Comparison of ENCODE assay signal across 16 cellular contexts in the genomic region with DNA sequence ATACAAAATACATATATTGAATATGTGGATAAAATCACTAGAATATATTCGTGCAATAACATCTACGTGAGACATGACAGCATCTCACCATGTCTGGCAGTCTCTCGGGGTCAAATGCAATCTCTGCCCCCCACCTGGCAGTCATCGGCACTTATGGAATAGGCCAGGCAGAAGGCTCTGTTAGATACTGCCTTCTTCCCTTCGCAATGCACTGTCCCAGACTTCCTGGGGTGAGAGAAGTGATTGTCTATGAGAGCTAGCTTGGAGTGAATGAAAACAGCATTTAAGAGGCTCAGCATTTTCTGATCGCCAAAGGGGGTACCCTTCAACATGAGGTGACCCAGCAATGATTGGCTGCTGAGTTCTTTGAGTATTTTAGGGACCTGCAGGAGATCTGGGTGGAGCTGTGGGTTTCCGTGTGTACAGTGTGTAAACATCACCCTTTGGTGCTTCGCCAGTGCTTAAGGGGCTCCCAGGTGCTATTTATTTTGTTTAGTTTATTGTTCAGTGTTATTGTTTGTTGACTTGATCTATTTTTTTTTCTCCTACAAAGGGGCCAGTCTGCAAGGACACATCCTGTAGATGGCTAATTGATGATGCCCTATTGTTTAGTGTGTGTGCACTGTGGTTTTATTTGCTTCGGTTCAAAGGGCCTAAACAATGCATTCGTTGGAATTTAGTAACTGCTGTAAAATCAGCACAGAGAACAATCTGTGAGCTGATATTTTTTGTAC. TPM values are rescaled to one million over a fixed set of nuclear protein-coding genes. Genes with fewer than 3 reads are reported as not detected.
DNase-seq lines count a peak whose midpoint lies in the region; ATAC-seq and TF ChIP-seq lines count a peak whose summit lies in the region.
"Had no signal": no experiment of that assay in that cellular context is flagged by ENCODE, and none has a peak within 500 bp of the region (broad histone marks: within the 10 kb centered on the region; RNA-seq: fewer than 3 reads in every experiment).

No MANE protein-coding gene starts in this region.

- POLR2A ChIA-PET in Caco-2 (lab: Charles Lee): no interaction called here

- no peaks in the 10 kb centered on the region for H3K36me3 Mint-ChIP-seq in Caco-2 (ENCODE audit: insufficient read depth, unreplicated experiment)
- H3K36me3 Mint-ChIP-seq: naive thymus-derived CD8-positive, alpha-beta T cell had no signal

- H3K4me3 ChIP-seq in epithelial cell of esophagus (ENCODE audit: low read length): no peak overlapping the region
- no peak overlapping the region for H3K4me3 ChIP-seq in subcutaneous abdominal adipose tissue (ENCODE audit: low read depth in 1 of 5, low read length in 5 of 5)
- no peak overlapping the region for H3K4me3 ChIP-seq in Caco-2 (ENCODE audit: low read depth, low read length)
- H3K4me3 ChIP-seq: coronary artery, upper lobe of left lung had no signal

- H3K36me3 ChIP-seq in subcutaneous abdominal adipose tissue (ENCODE audit: control insufficient read depth in 5 of 5, insufficient read depth in 5 of 5, low read length in 5 of 5): no peaks in the 10 kb centered on the region
- H3K36me3 ChIP-seq in Caco-2 (ENCODE audit: control insufficient read depth, insufficient read depth, low read length): no peaks in the 10 kb centered on the region
- H3K36me3 ChIP-seq: upper lobe of left lung had no signal

- DNase-seq in NCI-H1417 (lab: John Stamatoyannopoulos, UW) (peak; percentile 11 to 97 (median 87)), NCI-H69 (lab: John Stamatoyannopoulos, UW) (peak; percentile 77), epithelial cell of esophagus (ENCODE audit: low read depth) (peak; percentile 42), Caco-2 (no peak), C1 segment of cervical spinal cord (lab: John Stamatoyannopoulos, UW) (no peak)
- no peak for DNase-seq in activated CD4-positive, alpha-beta T cell treated with anti-CD3 and anti-CD28 coated beads for 4 hours
- DNase-seq: activated CD8-positive, alpha-beta memory T cell treated with anti-CD3 and anti-CD28 coated beads, Interleukin-2, amount 50 U/mL, for 4 hours; activated naive CD8-positive, alpha-beta T cell treated with anti-CD3 and anti-CD28 coated beads, Interleukin-2, amount 50 U/mL, for 24 hours; Calu3; foreskin fibroblast; naive thymus-derived CD8-positive, alpha-beta T cell; NCI-H1694 treated with DMSO at 0.1 percent for 48 hours; upper lobe of left lung had no signal

- no TSS peak for BruUV-seq in Caco-2 (replicated peaks; lab: Mats Ljungman, UMichigan)

- no peak overlapping the region for H3K4me3 Mint-ChIP-seq in Caco-2 (ENCODE audit: unreplicated experiment)
- H3K4me3 Mint-ChIP-seq: activated naive CD8-positive, alpha-beta T cell treated with anti-CD3 and anti-CD28 coated beads, Interleukin-2, amount 50 U/mL, for 24 hours; naive thymus-derived CD8-positive, alpha-beta T cell had no signal

- CTCF ChIA-PET in Caco-2 (lab: Charles Lee): no interaction called here

- no peak for ATAC-seq in HG03520 (IDR thresholded peaks at IDR 0.05; ENCODE audit: unreplicated experiment)
- ATAC-seq: activated naive CD8-positive, alpha-beta T cell treated with anti-CD3 and anti-CD28 coated beads, Interleukin-2, amount 50 U/mL, for 24 hours; naive thymus-derived CD8-positive, alpha-beta T cell had no signal

- H3K4me1 Mint-ChIP-seq in Caco-2 (ENCODE audit: low read depth, unreplicated experiment): no peaks in the 10 kb centered on the region
- H3K4me1 Mint-ChIP-seq: activated naive CD8-positive, alpha-beta T cell treated with anti-CD3 and anti-CD28 coated beads, Interleukin-2, amount 50 U/mL, for 24 hours; naive thymus-derived CD8-positive, alpha-beta T cell had no signal

- intact Hi-C loops in Caco-2 (cut with micrococcal nuclease; ENCODE audit: unreplicated experiment): no loop called here

- H3K4me1 ChIP-seq in subcutaneous abdominal adipose tissue (ENCODE audit: control insufficient read depth in 5 of 5, insufficient read depth in 5 of 5, low read length in 5 of 5): peaks cover 0 to 64% (median 0%) of the 10 kb centered on the region in 5 donors
- no peaks in the 10 kb centered on the region for H3K4me1 ChIP-seq in Caco-2

- H3K27me3 ChIP-seq in subcutaneous abdominal adipose tissue (ENCODE audit: control insufficient read depth in 5 of 5, insufficient read depth in 4 of 5, low read length in 5 of 5): peaks cover 0 to 5% (median 2%) of the 10 kb centered on the region in 5 donors
- H3K27me3 ChIP-seq in Caco-2 (replicated peaks; ENCODE audit: control insufficient read depth, insufficient read depth, low read length): no peaks in the 10 kb centered on the region
- H3K27me3 ChIP-seq: upper lobe of left lung had no signal

- H3K9me3 ChIP-seq in subcutaneous abdominal adipose tissue (ENCODE audit: control insufficient read depth in 5 of 5, low read length in 5 of 5) (no peaks in the 10 kb centered on the region), Caco-2 (no peaks in the 10 kb centered on the region)
- H3K9me3 ChIP-seq: upper lobe of left lung had no signal

- no peak for TF ChIP-seq CTCF in epithelial cell of esophagus (IDR thresholded peaks at IDR 0.05; ENCODE audit: insufficient read depth, low read depth, low read length, missing control alignments)
- TF ChIP-seq CTCF in Caco-2 (IDR thresholded peaks at IDR 0.05; ENCODE audit: insufficient read depth in 1 of 2, low read depth in 1 of 2, low read length in 1 of 2, severe bottlenecking in 1 of 2, unreplicated experiment in 1 of 2): no peak

- peak overlapping the region; percentile 32 for H3K27ac ChIP-seq in subcutaneous abdominal adipose tissue (ENCODE audit: low read depth, low read length)

- no peak overlapping the region for H3K9ac ChIP-seq in subcutaneous abdominal adipose tissue (ENCODE audit: low read length in 5 of 5)

- no peak overlapping the region for H3K27ac Mint-ChIP-seq in Caco-2 (ENCODE audit: unreplicated experiment)
- H3K27ac Mint-ChIP-seq: activated naive CD8-positive, alpha-beta T cell treated with anti-CD3 and anti-CD28 coated beads, Interleukin-2, amount 50 U/mL, for 24 hours; naive thymus-derived CD8-positive, alpha-beta T cell had no signal

- H3K27me3 Mint-ChIP-seq in Caco-2 (ENCODE audit: insufficient read depth, unreplicated experiment): no peaks in the 10 kb centered on the region

- no peaks in the 10 kb centered on the region for H3K9me3 Mint-ChIP-seq in Caco-2 (ENCODE audit: unreplicated experiment)
- H3K9me3 Mint-ChIP-seq: activated naive CD8-positive, alpha-beta T cell treated with anti-CD3 and anti-CD28 coated beads, Interleukin-2, amount 50 U/mL, for 24 hours; naive thymus-derived CD8-positive, alpha-beta T cell had no signal

RNA-seq across cellular contexts. Expression of a gene that starts 10.2 kb away (rescaled TPM):
- total RNA-seq in Caco-2 (2022): not detected in 2 replicates
- total RNA-seq: Calu3; naive thymus-derived CD8-positive, alpha-beta T cell had no signal

Comparison
In these comparisons a context has a peak if more than half of its experiments do, and no peak if none do; other contexts are left out.
1. DNase-seq: peak in NCI-H1417 (3 of 3), NCI-H69 (single experiment) and epithelial cell of esophagus (single experiment); none in Caco-2 (0 of 2), activated CD4-positive, alpha-beta T cell treated with anti-CD3 and anti-CD28 coated beads for 4 hours (0 of 2) and C1 segment of cervical spinal cord (0 of 14).